In genomic region chr2:140601342-140601741, GRCh38 we compare ENCODE assay signal across 23 cellular contexts.
DNase-seq lines count a peak whose midpoint lies in the region; ATAC-seq, FAIRE-seq and TF ChIP-seq lines count a peak whose summit lies in the region.
"Had no signal": no experiment of that assay in that cellular context is flagged by ENCODE, and none has a peak within 500 bp of the region (broad histone marks: within the 10 kb centered on the region; RNA-seq: fewer than 3 reads in every experiment).

No MANE protein-coding gene starts in this region.

- H3K27ac Mint-ChIP-seq in activated CD8-positive, alpha-beta T cell treated with anti-CD3 and anti-CD28 coated beads for 36 hours: no peak overlapping the region
- H3K27ac Mint-ChIP-seq: B cell; CD14-positive monocyte; CD4-positive, alpha-beta T cell; CD8-positive, alpha-beta memory T cell; GM23338; H9 had no signal

- POLR2A ChIA-PET in SK-N-SH (lab: Yijun Ruan, JAX): no interaction called here
- POLR2A ChIA-PET in activated CD8-positive, alpha-beta T cell treated with anti-CD3 and anti-CD28 coated beads for 36 hours (lab: Charles Lee): no interaction called here

- DNase-seq in SK-N-SH: no peak
- peak; percentile 6 for DNase-seq in amniotic epithelial cell (ENCODE audit: low read depth)
- no peak for DNase-seq in frontal cortex (ENCODE audit: low spot score in 2 of 2)
- peak; percentile 57 for DNase-seq in skeletal muscle cell (ENCODE audit: low read depth)
- no peak for DNase-seq in activated CD8-positive, alpha-beta T cell treated with anti-CD3 and anti-CD28 coated beads for 36 hours
- no peak for DNase-seq in dedifferentiated amniotic fluid mesenchymal stem cell (ENCODE audit: extremely low spot score)
- DNase-seq in DMS114 treated with DMSO at 0.1 percent for 48 hours (lab: John Stamatoyannopoulos, UW; ENCODE audit: unreplicated experiment): no peak
- DNase-seq: CD4-positive, alpha-beta T cell; CD8-positive, alpha-beta memory T cell; DMS153; DND-41; GDM1; H9 had no signal

- no peak overlapping the region for H3K4me3 ChIP-seq in SK-N-SH (ENCODE audit: low read depth in 2 of 2, low read length in 1 of 2)
- no peak overlapping the region for H3K4me3 ChIP-seq in skeletal muscle cell (ENCODE audit: low read depth, low read length)
- H3K4me3 ChIP-seq: BLaER1 treated with 17β-estradiol and CSF1 and Interleukin-3, amounts not matched to agents 10 nM and 100 nM; GM12878; GM23338 had no signal

- H3K4me2 ChIP-seq in SK-N-SH: no peak overlapping the region
- H3K4me2 ChIP-seq: BLaER1 treated with 17β-estradiol and CSF1 and Interleukin-3, amounts not matched to agents 10 nM and 100 nM; GM23338 had no signal

- no peak for TF ChIP-seq RAD21 in SK-N-SH (IDR thresholded peaks at IDR 0.05; ENCODE audit: low read length)

- TF ChIP-seq CTCF in SK-N-SH (IDR thresholded peaks at IDR 0.05): no peak
- no peak for TF ChIP-seq CTCF in activated CD8-positive, alpha-beta T cell treated with anti-CD3 and anti-CD28 coated beads for 36 hours (IDR thresholded peaks at IDR 0.05)

- H3K9me2 ChIP-seq in SK-N-SH: no peaks in the 10 kb centered on the region; the same call in 1 of the 2 replicates

- no peak overlapping the region for H3K27ac ChIP-seq in SK-N-SH (ENCODE audit: low read depth in 2 of 2, low read length in 1 of 2)
- H3K27ac ChIP-seq: 22Rv1; BLaER1 treated with 17β-estradiol and CSF1 and Interleukin-3, amounts not matched to agents 10 nM and 100 nM had no signal

- no peaks in the 10 kb centered on the region for H3K79me2 ChIP-seq in SK-N-SH (ENCODE audit: insufficient read depth)

- 64% methylated on average over 1 of the region's 1 CpG for WGBS in SK-N-SH (ENCODE audit: low lambda C conversion rate)

- CTCF ChIA-PET in SK-N-SH (lab: Yijun Ruan, JAX): no interaction called here
- CTCF ChIA-PET in activated CD8-positive, alpha-beta T cell treated with anti-CD3 and anti-CD28 coated beads for 36 hours (lab: Charles Lee): interaction anchor here (0.7 kb wide), 1 partner anchor 107 kb away, joined by 3 read pairs; no protein-coding TSS in a partner anchor

- H3K4me1 Mint-ChIP-seq in activated CD8-positive, alpha-beta T cell treated with anti-CD3 and anti-CD28 coated beads for 36 hours (ENCODE audit: low read depth): no peaks in the 10 kb centered on the region
- H3K4me1 Mint-ChIP-seq: B cell; CD14-positive monocyte; CD8-positive, alpha-beta memory T cell; GM23338; H9 had no signal

- no peaks in the 10 kb centered on the region for H4K20me1 ChIP-seq in SK-N-SH (ENCODE audit: insufficient read depth)
- H4K20me1 ChIP-seq: BLaER1 treated with 17β-estradiol and CSF1 and Interleukin-3, amounts not matched to agents 10 nM and 100 nM had no signal

- H3K4me1 ChIP-seq in SK-N-SH (ENCODE audit: control insufficient read depth in 1 of 2, insufficient read depth in 2 of 2, low read depth in 1 of 2, low read length in 1 of 2): peaks cover 0 to 3% of the 10 kb centered on the region in 2 experiments; a peak in 1 of 4 replicates

- FAIRE-seq in frontal cortex (lab: Jason Lieb, UNC): peak; percentile 55
- FAIRE-seq: A204.1, GM12878, GM19239 had no signal

- no peaks in the 10 kb centered on the region for H3K9me3 ChIP-seq in SK-N-SH

- ATAC-seq in SK-N-SH treated with all-trans-retinoic acid at 6 μM for 48 hours: no peak
- no peak for ATAC-seq in activated CD8-positive, alpha-beta T cell treated with anti-CD3 and anti-CD28 coated beads for 36 hours
- ATAC-seq: GM12878, GM23338, HCT116 had no signal

- TF ChIP-seq EP300 in SK-N-SH (IDR thresholded peaks at IDR 0.05; ENCODE audit: borderline replicate concordance in 1 of 2, low read depth in 1 of 2, low read length in 1 of 2): no peak

- H3K27me3 Mint-ChIP-seq in activated CD8-positive, alpha-beta T cell treated with anti-CD3 and anti-CD28 coated beads for 36 hours: no peaks in the 10 kb centered on the region
- H3K27me3 Mint-ChIP-seq: B cell; CD4-positive, alpha-beta T cell; CD8-positive, alpha-beta memory T cell had no signal

- no peak overlapping the region for H3K4me3 Mint-ChIP-seq in activated CD8-positive, alpha-beta T cell treated with anti-CD3 and anti-CD28 coated beads for 36 hours
- H3K4me3 Mint-ChIP-seq: B cell; CD14-positive monocyte; CD4-positive, alpha-beta T cell; CD8-positive, alpha-beta memory T cell; GM23338; H9 had no signal

- no peaks in the 10 kb centered on the region for H3K27me3 ChIP-seq in SK-N-SH (ENCODE audit: insufficient read depth)
- H3K27me3 ChIP-seq: BLaER1 treated with 17β-estradiol and CSF1 and Interleukin-3, amounts not matched to agents 10 nM and 100 nM had no signal

- intact Hi-C loops in activated CD8-positive, alpha-beta T cell treated with anti-CD3 and anti-CD28 coated beads for 36 hours (cut with micrococcal nuclease): no loop called here

- H3K36me3 Mint-ChIP-seq in activated CD8-positive, alpha-beta T cell treated with anti-CD3 and anti-CD28 coated beads for 36 hours (ENCODE audit: low read depth): no peaks in the 10 kb centered on the region
- H3K36me3 Mint-ChIP-seq: CD14-positive monocyte; CD8-positive, alpha-beta memory T cell had no signal

- no peaks in the 10 kb centered on the region for H3K36me3 ChIP-seq in SK-N-SH (replicated peaks in 1 of 2; ENCODE audit: control insufficient read depth in 1 of 2, insufficient read depth in 2 of 2, low read length in 1 of 2)
- H3K36me3 ChIP-seq: BLaER1 treated with 17β-estradiol and CSF1 and Interleukin-3, amounts not matched to agents 10 nM and 100 nM had no signal

- no peak overlapping the region for H3K9ac ChIP-seq in SK-N-SH
- H3K9ac ChIP-seq: BLaER1 treated with 17β-estradiol and CSF1 and Interleukin-3, amounts not matched to agents 10 nM and 100 nM had no signal

- H2AFZ ChIP-seq in SK-N-SH (ENCODE audit: low read depth): no peak overlapping the region
- H2AFZ ChIP-seq: GM23338 had no signal

- no peaks in the 10 kb centered on the region for H3K9me3 Mint-ChIP-seq in activated CD8-positive, alpha-beta T cell treated with anti-CD3 and anti-CD28 coated beads for 36 hours
- H3K9me3 Mint-ChIP-seq: GM23338, H9 had no signal

- no peaks in the 10 kb centered on the region for H3F3A ChIP-seq in SK-N-SH (replicated peaks; ENCODE audit: insufficient read depth)

TF ChIP-seq in SK-N-SH, 30 proteins besides CTCF, POLR2A, EP300 and RAD21:
- TF ChIP-seq TCF12 (IDR thresholded peaks at IDR 0.05) (0 out of 2 replicates have a peak, but pooled peaks have one; percentile 10), MAX (IDR thresholded peaks at IDR 0.05; ENCODE audit: low read depth) (no peak)

TF ChIP-seq in SK-N-SH treated with all-trans-retinoic acid at 6 μM for 48 hours, 23 proteins besides CTCF, POLR2A, EP300 and RAD21:
- TF ChIP-seq CSRNP3 (CRISPR knock-in tag; IDR thresholded peaks at IDR 0.05): no peak
- no peak for TF ChIP-seq TCF4 (CRISPR knock-in tag; IDR thresholded peaks at IDR 0.05; ENCODE audit: borderline replicate concordance)
- no peak for TF ChIP-seq ZC3H10 (CRISPR knock-in tag; IDR thresholded peaks at IDR 0.05)
- no peak for TF ChIP-seq GLIS3 (CRISPR knock-in tag; IDR thresholded peaks at IDR 0.05)
- no peak for TF ChIP-seq ISL1 (CRISPR knock-in tag; IDR thresholded peaks at IDR 0.05)
- no peak for TF ChIP-seq ZFP3 (CRISPR knock-in tag; IDR thresholded peaks at IDR 0.05)
- no peak for TF ChIP-seq POU6F1 (CRISPR knock-in tag; IDR thresholded peaks at IDR 0.05; ENCODE audit: borderline replicate concordance, low read depth)
- TF ChIP-seq ZNF565 (CRISPR knock-in tag; conservative IDR thresholded peaks at IDR 0.05; ENCODE audit: low read depth): no peak
- TF ChIP-seq RARB (CRISPR knock-in tag; IDR thresholded peaks at IDR 0.05): no peak
- no peak for TF ChIP-seq CSDC2 (CRISPR knock-in tag; IDR thresholded peaks at IDR 0.05)
- TF ChIP-seq ARNTL (CRISPR knock-in tag; IDR thresholded peaks at IDR 0.05; ENCODE audit: borderline replicate concordance, low read depth): no peak
- no peak for TF ChIP-seq OSR1 (CRISPR knock-in tag; IDR thresholded peaks at IDR 0.05)

Comparison
In these comparisons a context has a peak if more than half of its experiments do, and no peak if none do; other contexts are left out.
1. DNase-seq: peak in amniotic epithelial cell (single experiment) and skeletal muscle cell (single experiment); none in SK-N-SH (single experiment), frontal cortex (0 of 2), activated CD8-positive, alpha-beta T cell treated with anti-CD3 and anti-CD28 coated beads for 36 hours (single experiment), dedifferentiated amniotic fluid mesenchymal stem cell (single experiment) and DMS114 treated with DMSO at 0.1 percent for 48 hours (single experiment).